1 cellular context compared by ENCODE assay signal in genomic region chr3:194469977-194470376, GRCh38.
TF ChIP-seq lines count a peak whose summit lies in the region.

No MANE protein-coding gene starts in this region.

TF ChIP-seq in SK-N-SH, 30 proteins besides CTCF, POLR2A, EP300 and RAD21 (continued from another document):
- TF ChIP-seq, protein P1, sequence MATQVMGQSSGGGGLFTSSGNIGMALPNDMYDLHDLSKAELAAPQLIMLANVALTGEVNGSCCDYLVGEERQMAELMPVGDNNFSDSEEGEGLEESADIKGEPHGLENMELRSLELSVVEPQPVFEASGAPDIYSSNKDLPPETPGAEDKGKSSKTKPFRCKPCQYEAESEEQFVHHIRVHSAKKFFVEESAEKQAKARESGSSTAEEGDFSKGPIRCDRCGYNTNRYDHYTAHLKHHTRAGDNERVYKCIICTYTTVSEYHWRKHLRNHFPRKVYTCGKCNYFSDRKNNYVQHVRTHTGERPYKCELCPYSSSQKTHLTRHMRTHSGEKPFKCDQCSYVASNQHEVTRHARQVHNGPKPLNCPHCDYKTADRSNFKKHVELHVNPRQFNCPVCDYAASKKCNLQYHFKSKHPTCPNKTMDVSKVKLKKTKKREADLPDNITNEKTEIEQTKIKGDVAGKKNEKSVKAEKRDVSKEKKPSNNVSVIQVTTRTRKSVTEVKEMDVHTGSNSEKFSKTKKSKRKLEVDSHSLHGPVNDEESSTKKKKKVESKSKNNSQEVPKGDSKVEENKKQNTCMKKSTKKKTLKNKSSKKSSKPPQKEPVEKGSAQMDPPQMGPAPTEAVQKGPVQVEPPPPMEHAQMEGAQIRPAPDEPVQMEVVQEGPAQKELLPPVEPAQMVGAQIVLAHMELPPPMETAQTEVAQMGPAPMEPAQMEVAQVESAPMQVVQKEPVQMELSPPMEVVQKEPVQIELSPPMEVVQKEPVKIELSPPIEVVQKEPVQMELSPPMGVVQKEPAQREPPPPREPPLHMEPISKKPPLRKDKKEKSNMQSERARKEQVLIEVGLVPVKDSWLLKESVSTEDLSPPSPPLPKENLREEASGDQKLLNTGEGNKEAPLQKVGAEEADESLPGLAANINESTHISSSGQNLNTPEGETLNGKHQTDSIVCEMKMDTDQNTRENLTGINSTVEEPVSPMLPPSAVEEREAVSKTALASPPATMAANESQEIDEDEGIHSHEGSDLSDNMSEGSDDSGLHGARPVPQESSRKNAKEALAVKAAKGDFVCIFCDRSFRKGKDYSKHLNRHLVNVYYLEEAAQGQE (IDR thresholded peaks at IDR 0.05; ENCODE audit: low read depth, low read length) = no peak
- no peak for TF ChIP-seq USF2 (IDR thresholded peaks at IDR 0.05; ENCODE audit: borderline replicate concordance, low read depth, low read length)
- TF ChIP-seq RFX5 (IDR thresholded peaks at IDR 0.05; ENCODE audit: low read length) = no peak
- TF ChIP-seq POLR2AphosphoS5 (IDR thresholded peaks at IDR 0.05; ENCODE audit: low read depth, low read length) = no peak
- no peak for TF ChIP-seq TEAD4 (IDR thresholded peaks at IDR 0.05; ENCODE audit: borderline replicate concordance, insufficient read depth)
- TF ChIP-seq CHD2 (IDR thresholded peaks at IDR 0.05; ENCODE audit: low read length, partially characterized antibody) = no peak
- TF ChIP-seq, protein P2, sequence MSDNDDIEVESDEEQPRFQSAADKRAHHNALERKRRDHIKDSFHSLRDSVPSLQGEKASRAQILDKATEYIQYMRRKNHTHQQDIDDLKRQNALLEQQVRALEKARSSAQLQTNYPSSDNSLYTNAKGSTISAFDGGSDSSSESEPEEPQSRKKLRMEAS (IDR thresholded peaks at IDR 0.05; ENCODE audit: low read depth) = no peak
- no peak for TF ChIP-seq SIN3A (IDR thresholded peaks at IDR 0.05; ENCODE audit: borderline replicate concordance, low read depth, low read length)
- TF ChIP-seq, protein P3, sequence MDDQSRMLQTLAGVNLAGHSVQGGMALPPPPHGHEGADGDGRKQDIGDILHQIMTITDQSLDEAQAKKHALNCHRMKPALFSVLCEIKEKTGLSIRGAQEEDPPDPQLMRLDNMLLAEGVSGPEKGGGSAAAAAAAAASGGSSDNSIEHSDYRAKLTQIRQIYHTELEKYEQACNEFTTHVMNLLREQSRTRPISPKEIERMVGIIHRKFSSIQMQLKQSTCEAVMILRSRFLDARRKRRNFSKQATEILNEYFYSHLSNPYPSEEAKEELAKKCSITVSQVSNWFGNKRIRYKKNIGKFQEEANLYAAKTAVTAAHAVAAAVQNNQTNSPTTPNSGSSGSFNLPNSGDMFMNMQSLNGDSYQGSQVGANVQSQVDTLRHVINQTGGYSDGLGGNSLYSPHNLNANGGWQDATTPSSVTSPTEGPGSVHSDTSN (IDR thresholded peaks at IDR 0.05) = no peak
TF ChIP-seq in SK-N-SH: peak in this region for 0.
